In the genomic region with DNA sequence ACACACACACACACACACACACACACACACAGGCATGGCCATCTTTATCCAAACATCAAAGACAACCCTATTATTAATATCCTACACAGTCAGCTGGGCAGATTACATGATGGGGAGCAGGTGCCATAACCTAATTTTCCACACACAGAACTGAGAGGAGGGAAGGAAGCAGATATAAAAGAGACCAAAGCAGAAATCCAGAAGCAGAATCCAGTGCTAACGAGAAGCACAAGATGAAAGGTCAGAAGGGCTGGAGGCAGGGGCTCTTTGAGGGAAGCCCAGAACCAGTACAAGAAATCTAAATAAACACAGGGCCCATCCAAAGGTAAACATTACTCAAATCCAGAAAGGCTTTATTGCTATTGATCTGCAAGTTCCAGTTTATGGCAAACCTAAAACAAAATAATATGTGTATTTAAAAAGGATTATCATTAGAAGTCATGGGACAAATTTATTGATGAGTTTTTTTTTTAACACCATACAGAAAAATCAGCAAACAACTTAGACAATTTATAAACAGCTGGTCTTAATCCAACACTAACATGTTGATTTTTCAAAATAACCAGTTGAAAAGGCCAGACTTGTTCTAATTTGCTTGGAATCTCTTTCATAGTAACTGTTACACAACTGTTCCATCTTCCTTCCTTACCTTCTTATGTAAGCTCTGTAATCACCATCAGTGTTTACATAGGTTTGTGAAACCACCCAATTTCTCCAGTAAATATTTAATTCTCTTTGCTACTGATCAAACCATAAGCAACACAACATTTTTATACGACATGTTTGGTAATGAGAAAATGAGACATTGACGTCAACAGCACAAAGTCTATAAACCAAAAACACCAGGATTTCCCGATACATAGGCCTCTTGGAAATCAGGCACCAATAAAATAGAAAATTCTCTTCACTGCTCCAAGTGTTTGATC, we compare ENCODE assay signal across 1 cellular context.
A peak's percentile ranks its signal among the peaks of the same experiment; 100 is the strongest.
TF ChIP-seq lines count a peak whose summit lies in the region.

No MANE protein-coding gene starts in this region.

TF ChIP-seq in HepG2, 621 proteins besides CTCF, POLR2A, EP300 and RAD21 (continued from another document and continues in another):
- TF ChIP-seq, protein P1, sequence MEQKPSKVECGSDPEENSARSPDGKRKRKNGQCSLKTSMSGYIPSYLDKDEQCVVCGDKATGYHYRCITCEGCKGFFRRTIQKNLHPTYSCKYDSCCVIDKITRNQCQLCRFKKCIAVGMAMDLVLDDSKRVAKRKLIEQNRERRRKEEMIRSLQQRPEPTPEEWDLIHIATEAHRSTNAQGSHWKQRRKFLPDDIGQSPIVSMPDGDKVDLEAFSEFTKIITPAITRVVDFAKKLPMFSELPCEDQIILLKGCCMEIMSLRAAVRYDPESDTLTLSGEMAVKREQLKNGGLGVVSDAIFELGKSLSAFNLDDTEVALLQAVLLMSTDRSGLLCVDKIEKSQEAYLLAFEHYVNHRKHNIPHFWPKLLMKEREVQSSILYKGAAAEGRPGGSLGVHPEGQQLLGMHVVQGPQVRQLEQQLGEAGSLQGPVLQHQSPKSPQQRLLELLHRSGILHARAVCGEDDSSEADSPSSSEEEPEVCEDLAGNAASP (CRISPR knock-in tag; IDR thresholded peaks at IDR 0.05; ENCODE audit: borderline replicate concordance) = peak; percentile 90; the same call in 1 of the 2 replicates
- TF ChIP-seq ZMYM4 (CRISPR knock-in tag; IDR thresholded peaks at IDR 0.05) (peak; percentile 48; the same call in 1 of the 2 replicates), ATRX (CRISPR knock-in tag; IDR thresholded peaks at IDR 0.05; ENCODE audit: borderline replicate concordance) (no peak), ZNF501 (CRISPR knock-in tag; IDR thresholded peaks at IDR 0.05) (no peak), SP140L (CRISPR knock-in tag; IDR thresholded peaks at IDR 0.05; ENCODE audit: borderline replicate concordance) (0 out of 2 replicates have a peak, but pooled peaks have one; percentile 31), NFATC3 (CRISPR knock-in tag; IDR thresholded peaks at IDR 0.05) (no peak), USF2 (IDR thresholded peaks at IDR 0.05; ENCODE audit: low read depth, low read length) (no peak), USF2 (CRISPR knock-in tag; IDR thresholded peaks at IDR 0.05; ENCODE audit: borderline replicate concordance) (no peak), ATM (IDR thresholded peaks at IDR 0.05; ENCODE audit: borderline replicate concordance) (peak; percentile 91; the same call in 1 of the 2 replicates), ZMYM2 (CRISPR knock-in tag; IDR thresholded peaks at IDR 0.05) (no peak), SNRNP70 (IDR thresholded peaks at IDR 0.05; ENCODE audit: low read depth, low read length) (no peak), ISX (CRISPR knock-in tag; conservative IDR thresholded peaks at IDR 0.05) (no peak; the same call in 1 of the 2 replicates), ZNF3 (CRISPR knock-in tag; IDR thresholded peaks at IDR 0.05) (no peak), ZNF468 (CRISPR knock-in tag; IDR thresholded peaks at IDR 0.05) (no peak), ZNF20 (CRISPR knock-in tag; IDR thresholded peaks at IDR 0.05) (no peak), THAP9 (CRISPR knock-in tag; IDR thresholded peaks at IDR 0.05; ENCODE audit: borderline replicate concordance) (no peak), ZNF160 (CRISPR knock-in tag; IDR thresholded peaks at IDR 0.05) (no peak), NFE2 (CRISPR knock-in tag; IDR thresholded peaks at IDR 0.05) (no peak), SNAI1 (CRISPR knock-in tag; IDR thresholded peaks at IDR 0.05; ENCODE audit: borderline replicate concordance) (no peak), SUZ12 (IDR thresholded peaks at IDR 0.05; ENCODE audit: low read depth, low read length) (no peak), MXD4 (CRISPR knock-in tag; IDR thresholded peaks at IDR 0.05) (peak; percentile 55; the same call in 1 of the 2 replicates), MTERF4 (CRISPR knock-in tag; IDR thresholded peaks at IDR 0.05) (no peak), ZNF616 (CRISPR knock-in tag; IDR thresholded peaks at IDR 0.05; ENCODE audit: low read depth) (no peak), ZNF841 (CRISPR knock-in tag; IDR thresholded peaks at IDR 0.05; ENCODE audit: borderline replicate concordance) (no peak), CREBL2 (CRISPR knock-in tag; IDR thresholded peaks at IDR 0.05; ENCODE audit: borderline replicate concordance) (no peak), THAP7 (CRISPR knock-in tag; IDR thresholded peaks at IDR 0.05) (no peak), TEAD2 (CRISPR knock-in tag; IDR thresholded peaks at IDR 0.05) (no peak), RXRB (CRISPR knock-in tag; IDR thresholded peaks at IDR 0.05; ENCODE audit: borderline replicate concordance) (peak; percentile 95), RAD51 (IDR thresholded peaks at IDR 0.05; ENCODE audit: borderline replicate concordance) (no peak)
- TF ChIP-seq, protein P2, sequence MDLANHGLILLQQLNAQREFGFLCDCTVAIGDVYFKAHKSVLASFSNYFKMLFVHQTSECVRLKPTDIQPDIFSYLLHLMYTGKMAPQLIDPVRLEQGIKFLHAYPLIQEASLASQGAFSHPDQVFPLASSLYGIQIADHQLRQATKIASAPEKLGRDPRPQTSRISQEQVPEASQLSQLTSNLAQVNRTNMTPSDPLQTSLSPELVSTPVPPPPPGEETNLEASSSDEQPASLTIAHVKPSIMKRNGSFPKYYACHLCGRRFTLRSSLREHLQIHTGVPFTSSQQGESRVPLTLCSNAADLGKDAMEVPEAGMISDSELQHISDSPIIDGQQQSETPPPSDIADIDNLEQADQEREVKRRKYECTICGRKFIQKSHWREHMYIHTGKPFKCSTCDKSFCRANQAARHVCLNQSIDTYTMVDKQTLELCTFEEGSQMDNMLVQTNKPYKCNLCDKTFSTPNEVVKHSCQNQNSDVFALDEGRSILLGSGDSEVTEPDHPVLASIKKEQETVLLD (CRISPR knock-in tag; IDR thresholded peaks at IDR 0.05; ENCODE audit: low read depth) = no peak
- TF ChIP-seq, protein P3, sequence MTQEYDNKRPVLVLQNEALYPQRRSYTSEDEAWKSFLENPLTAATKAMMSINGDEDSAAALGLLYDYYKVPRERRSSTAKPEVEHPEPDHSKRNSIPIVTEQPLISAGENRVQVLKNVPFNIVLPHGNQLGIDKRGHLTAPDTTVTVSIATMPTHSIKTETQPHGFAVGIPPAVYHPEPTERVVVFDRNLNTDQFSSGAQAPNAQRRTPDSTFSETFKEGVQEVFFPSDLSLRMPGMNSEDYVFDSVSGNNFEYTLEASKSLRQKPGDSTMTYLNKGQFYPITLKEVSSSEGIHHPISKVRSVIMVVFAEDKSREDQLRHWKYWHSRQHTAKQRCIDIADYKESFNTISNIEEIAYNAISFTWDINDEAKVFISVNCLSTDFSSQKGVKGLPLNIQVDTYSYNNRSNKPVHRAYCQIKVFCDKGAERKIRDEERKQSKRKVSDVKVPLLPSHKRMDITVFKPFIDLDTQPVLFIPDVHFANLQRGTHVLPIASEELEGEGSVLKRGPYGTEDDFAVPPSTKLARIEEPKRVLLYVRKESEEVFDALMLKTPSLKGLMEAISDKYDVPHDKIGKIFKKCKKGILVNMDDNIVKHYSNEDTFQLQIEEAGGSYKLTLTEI (CRISPR knock-in tag; conservative IDR thresholded peaks at IDR 0.05) = no peak
- TF ChIP-seq, protein P4, sequence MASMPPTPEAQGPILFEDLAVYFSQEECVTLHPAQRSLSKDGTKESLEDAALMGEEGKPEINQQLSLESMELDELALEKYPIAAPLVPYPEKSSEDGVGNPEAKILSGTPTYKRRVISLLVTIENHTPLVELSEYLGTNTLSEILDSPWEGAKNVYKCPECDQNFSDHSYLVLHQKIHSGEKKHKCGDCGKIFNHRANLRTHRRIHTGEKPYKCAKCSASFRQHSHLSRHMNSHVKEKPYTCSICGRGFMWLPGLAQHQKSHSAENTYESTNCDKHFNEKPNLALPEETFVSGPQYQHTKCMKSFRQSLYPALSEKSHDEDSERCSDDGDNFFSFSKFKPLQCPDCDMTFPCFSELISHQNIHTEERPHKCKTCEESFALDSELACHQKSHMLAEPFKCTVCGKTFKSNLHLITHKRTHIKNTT (CRISPR knock-in tag; IDR thresholded peaks at IDR 0.05) = no peak
- TF ChIP-seq, protein P5, sequence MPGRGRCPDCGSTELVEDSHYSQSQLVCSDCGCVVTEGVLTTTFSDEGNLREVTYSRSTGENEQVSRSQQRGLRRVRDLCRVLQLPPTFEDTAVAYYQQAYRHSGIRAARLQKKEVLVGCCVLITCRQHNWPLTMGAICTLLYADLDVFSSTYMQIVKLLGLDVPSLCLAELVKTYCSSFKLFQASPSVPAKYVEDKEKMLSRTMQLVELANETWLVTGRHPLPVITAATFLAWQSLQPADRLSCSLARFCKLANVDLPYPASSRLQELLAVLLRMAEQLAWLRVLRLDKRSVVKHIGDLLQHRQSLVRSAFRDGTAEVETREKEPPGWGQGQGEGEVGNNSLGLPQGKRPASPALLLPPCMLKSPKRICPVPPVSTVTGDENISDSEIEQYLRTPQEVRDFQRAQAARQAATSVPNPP (CRISPR knock-in tag; IDR thresholded peaks at IDR 0.05) = 0 out of 2 replicates have a peak, but pooled peaks have one; percentile 20
- TF ChIP-seq, protein P6, sequence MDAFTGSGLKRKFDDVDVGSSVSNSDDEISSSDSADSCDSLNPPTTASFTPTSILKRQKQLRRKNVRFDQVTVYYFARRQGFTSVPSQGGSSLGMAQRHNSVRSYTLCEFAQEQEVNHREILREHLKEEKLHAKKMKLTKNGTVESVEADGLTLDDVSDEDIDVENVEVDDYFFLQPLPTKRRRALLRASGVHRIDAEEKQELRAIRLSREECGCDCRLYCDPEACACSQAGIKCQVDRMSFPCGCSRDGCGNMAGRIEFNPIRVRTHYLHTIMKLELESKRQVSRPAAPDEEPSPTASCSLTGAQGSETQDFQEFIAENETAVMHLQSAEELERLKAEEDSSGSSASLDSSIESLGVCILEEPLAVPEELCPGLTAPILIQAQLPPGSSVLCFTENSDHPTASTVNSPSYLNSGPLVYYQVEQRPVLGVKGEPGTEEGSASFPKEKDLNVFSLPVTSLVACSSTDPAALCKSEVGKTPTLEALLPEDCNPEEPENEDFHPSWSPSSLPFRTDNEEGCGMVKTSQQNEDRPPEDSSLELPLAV (CRISPR knock-in tag; conservative IDR thresholded peaks at IDR 0.05; ENCODE audit: low read depth) = no peak
- TF ChIP-seq, protein P7, sequence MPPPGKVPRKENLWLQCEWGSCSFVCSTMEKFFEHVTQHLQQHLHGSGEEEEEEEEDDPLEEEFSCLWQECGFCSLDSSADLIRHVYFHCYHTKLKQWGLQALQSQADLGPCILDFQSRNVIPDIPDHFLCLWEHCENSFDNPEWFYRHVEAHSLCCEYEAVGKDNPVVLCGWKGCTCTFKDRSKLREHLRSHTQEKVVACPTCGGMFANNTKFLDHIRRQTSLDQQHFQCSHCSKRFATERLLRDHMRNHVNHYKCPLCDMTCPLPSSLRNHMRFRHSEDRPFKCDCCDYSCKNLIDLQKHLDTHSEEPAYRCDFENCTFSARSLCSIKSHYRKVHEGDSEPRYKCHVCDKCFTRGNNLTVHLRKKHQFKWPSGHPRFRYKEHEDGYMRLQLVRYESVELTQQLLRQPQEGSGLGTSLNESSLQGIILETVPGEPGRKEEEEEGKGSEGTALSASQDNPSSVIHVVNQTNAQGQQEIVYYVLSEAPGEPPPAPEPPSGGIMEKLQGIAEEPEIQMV (CRISPR knock-in tag; IDR thresholded peaks at IDR 0.05; ENCODE audit: low read depth) = no peak
